Comparison of ENCODE assay signal across 33 cellular contexts in the genomic region with DNA sequence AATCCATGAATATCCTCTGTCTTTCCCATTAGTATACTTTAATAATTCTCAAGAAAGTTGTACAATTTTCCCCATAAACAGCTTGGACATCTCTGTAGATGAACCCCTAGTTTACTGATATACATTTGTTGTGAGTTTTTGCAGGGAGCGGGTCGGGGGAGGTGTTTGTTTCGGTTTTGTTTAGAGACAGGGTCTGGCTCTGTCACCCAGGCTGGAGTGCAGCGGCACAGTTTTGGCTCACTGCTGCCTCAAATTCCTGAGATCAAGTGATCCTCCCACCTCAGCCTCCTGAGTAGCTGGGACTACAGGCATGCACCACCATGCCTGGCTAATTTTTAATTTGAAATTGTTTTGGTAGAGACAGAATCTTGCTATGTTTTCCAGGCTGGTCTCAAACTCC. TPM values are rescaled to one million over a fixed set of nuclear protein-coding genes. Genes with fewer than 3 reads are reported as not detected.
DNase-seq lines count a peak whose midpoint lies in the region; ATAC-seq, FAIRE-seq and TF ChIP-seq lines count a peak whose summit lies in the region.
"Had no signal": no experiment of that assay in that cellular context is flagged by ENCODE, and none has a peak within 500 bp of the region (broad histone marks: within the 10 kb centered on the region; RNA-seq: fewer than 3 reads in every experiment).

No MANE protein-coding gene starts in this region.

- POLR2A ChIA-PET in activated CD4-positive, alpha-beta memory T cell treated with anti-CD3 and anti-CD28 coated beads for 36 hours (lab: Charles Lee), result no interaction called here

- no peak for TF ChIP-seq CTCF in kidney (IDR thresholded peaks at IDR 0.05; ENCODE audit: borderline replicate concordance, extremely low read depth, insufficient read depth)

- H3K36me3 Mint-ChIP-seq in activated CD4-positive, alpha-beta T cell treated with anti-CD3 and anti-CD28 coated beads, Interleukin-2, amount 10 ng/mL, durations not matched to agents 24 days and 14 days (ENCODE audit: low read depth), result no peaks in the 10 kb centered on the region
- no peaks in the 10 kb centered on the region for H3K36me3 Mint-ChIP-seq in IgD-negative memory B cell
- no peaks in the 10 kb centered on the region for H3K36me3 Mint-ChIP-seq in activated CD4-positive, alpha-beta memory T cell treated with anti-CD3 and anti-CD28 coated beads for 36 hours
- no peaks in the 10 kb centered on the region for H3K36me3 Mint-ChIP-seq in natural killer cell treated with Interleukin-12 subunit alpha and Interleukin-12 subunit beta and Interleukin-15 and Interleukin-18, amount 100 ng/mL, for 72 hours
- H3K36me3 Mint-ChIP-seq: CD4-positive, CD25-positive, alpha-beta regulatory T cell; stimulated activated effector memory CD8-positive, alpha-beta T cell treated with anti-CD3 and anti-CD28 coated beads, Interleukin-12 subunit alpha, Interleukin-12 subunit beta, amount 100 ng/mL, for 72 hours had no signal

- peaks cover 16% of the 10 kb centered on the region for H3K27me3 Mint-ChIP-seq in activated CD4-positive, alpha-beta T cell treated with anti-CD3 and anti-CD28 coated beads, Interleukin-2, amount 10 ng/mL, durations not matched to agents 24 days and 14 days
- H3K27me3 Mint-ChIP-seq in IgD-negative memory B cell, result peaks cover 18% of the 10 kb centered on the region
- peaks cover 12% of the 10 kb centered on the region for H3K27me3 Mint-ChIP-seq in activated CD4-positive, alpha-beta memory T cell treated with anti-CD3 and anti-CD28 coated beads for 36 hours
- peaks cover 0 to 3% of the 10 kb centered on the region in 2 donors for H3K27me3 Mint-ChIP-seq in natural killer cell treated with Interleukin-12 subunit alpha and Interleukin-12 subunit beta and Interleukin-15 and Interleukin-18, amount 100 ng/mL, for 72 hours
- H3K27me3 Mint-ChIP-seq: CD4-positive, CD25-positive, alpha-beta regulatory T cell had no signal

- H3K4me1 Mint-ChIP-seq in activated CD4-positive, alpha-beta T cell treated with anti-CD3 and anti-CD28 coated beads, Interleukin-2, amount 10 ng/mL, durations not matched to agents 24 days and 14 days, result peaks cover 6% of the 10 kb centered on the region
- H3K4me1 Mint-ChIP-seq in IgD-negative memory B cell, result peaks cover 22 to 25% (median 24%) of the 10 kb centered on the region in 3 donors
- H3K4me1 Mint-ChIP-seq in activated CD4-positive, alpha-beta memory T cell treated with anti-CD3 and anti-CD28 coated beads for 36 hours (ENCODE audit: low read depth), result peaks cover 5% of the 10 kb centered on the region
- H3K4me1 Mint-ChIP-seq in natural killer cell treated with Interleukin-12 subunit alpha and Interleukin-12 subunit beta and Interleukin-15 and Interleukin-18, amount 100 ng/mL, for 72 hours (ENCODE audit: low read depth in 2 of 2), result peaks cover 4 to 6% of the 10 kb centered on the region in 2 donors

- no peak overlapping the region for H3K4me3 ChIP-seq in kidney (ENCODE audit: low read length in 2 of 2)
- H3K4me3 ChIP-seq: adrenal gland, body of pancreas, lung, mucosa of descending colon, pancreas, spleen, suprapubic skin had no signal

- H3K9me3 ChIP-seq in kidney (ENCODE audit: control insufficient read depth in 1 of 2, low read length in 2 of 2), result no peaks in the 10 kb centered on the region
- H3K9me3 ChIP-seq: adrenal gland, body of pancreas, mucosa of descending colon, pancreas, SK-N-SH, spleen, suprapubic skin had no signal

- intact Hi-C loops in activated CD4-positive, alpha-beta T cell treated with anti-CD3 and anti-CD28 coated beads, Interleukin-2, amount 10 ng/mL, durations not matched to agents 24 days and 14 days (cut with micrococcal nuclease), result loop anchor here (10.0 kb wide), 1 partner anchor 160 kb away; no protein-coding TSS in a partner anchor
- intact Hi-C loops in activated CD4-positive, alpha-beta memory T cell treated with anti-CD3 and anti-CD28 coated beads for 36 hours (cut with micrococcal nuclease), result no loop called here
- intact Hi-C loops in kidney (cut with DNase I), result no loop called here

- no peak overlapping the region for H3K9ac ChIP-seq in kidney (ENCODE audit: low read length in 2 of 2)
- H3K9ac ChIP-seq: SK-N-SH had no signal

- CTCF ChIA-PET in activated CD4-positive, alpha-beta memory T cell treated with anti-CD3 and anti-CD28 coated beads for 36 hours (lab: Charles Lee), result interaction anchor here (2.7 to 5.2 kb wide), 2 partner anchors 11 to 135 kb away, joined by 13 to 44 read pairs; no protein-coding TSS in a partner anchor

- peaks cover 0 to 2% of the 10 kb centered on the region in 2 donors for H3K4me1 ChIP-seq in kidney (ENCODE audit: control insufficient read depth in 1 of 2, insufficient read depth in 1 of 2, low read depth in 1 of 2, low read length in 2 of 2)
- H3K4me1 ChIP-seq: adrenal gland, body of pancreas, pancreas, suprapubic skin had no signal

- no peaks in the 10 kb centered on the region for H3K36me3 ChIP-seq in kidney (ENCODE audit: control insufficient read depth in 1 of 2, insufficient read depth in 2 of 2, low read length in 2 of 2)
- H3K36me3 ChIP-seq: adrenal gland, pancreas, spleen, suprapubic skin had no signal

- FAIRE-seq in frontal cortex (lab: Jason Lieb, UNC) (no peak), kidney (lab: Jason Lieb, UNC) (no peak)
- FAIRE-seq: keratinocyte, pancreas had no signal

- DNase-seq in activated CD4-positive, alpha-beta T cell treated with anti-CD3 and anti-CD28 coated beads, Interleukin-2, amount 10 ng/mL, durations not matched to agents 24 days and 14 days, result peak; percentile 51
- no peak for DNase-seq in activated CD4-positive, alpha-beta T cell treated with anti-CD3 and anti-CD28 coated beads for 1 hour
- DNase-seq in activated CD4-positive, alpha-beta memory T cell treated with anti-CD3 and anti-CD28 coated beads for 36 hours, result peak; percentile 3
- DNase-seq in stimulated activated CD8-positive, alpha-beta memory T cell treated with anti-CD3 and anti-CD28 coated beads, Interleukin-4, amount 100 ng/mL, for 48 hours, result peak; percentile 13
- DNase-seq in frontal cortex (ENCODE audit: low spot score in 2 of 2) (no peak), kidney (no peak)
- DNase-seq in natural killer cell treated with Interleukin-12 subunit alpha and Interleukin-12 subunit beta and Interleukin-15 and Interleukin-18, amount 100 ng/mL, for 72 hours (ENCODE audit: low spot score), result no peak
- DNase-seq: activated CD4-positive, alpha-beta T cell treated with anti-CD3 and anti-CD28 coated beads for 4 hours; activated naive CD4-positive, alpha-beta T cell treated with anti-CD3 and anti-CD28 coated beads for 36 hours; CD4-positive, CD25-positive, alpha-beta regulatory T cell; effector CD4-positive, alpha-beta T cell; EL; IMR-90; mucosa of descending colon; NCI-H1417; NCI-H2029 treated with DMSO at 0.1 percent for 48 hours; NCI-H345; SK-N-SH had no signal

- H3K4me3 Mint-ChIP-seq in activated CD4-positive, alpha-beta T cell treated with anti-CD3 and anti-CD28 coated beads, Interleukin-2, amount 10 ng/mL, durations not matched to agents 24 days and 14 days, result no peak overlapping the region
- peak overlapping the region in 1 of 4 donors; percentile 65 for H3K4me3 Mint-ChIP-seq in IgD-negative memory B cell
- H3K4me3 Mint-ChIP-seq in activated CD4-positive, alpha-beta memory T cell treated with anti-CD3 and anti-CD28 coated beads for 36 hours, result no peak overlapping the region
- H3K4me3 Mint-ChIP-seq in natural killer cell treated with Interleukin-12 subunit alpha and Interleukin-12 subunit beta and Interleukin-15 and Interleukin-18, amount 100 ng/mL, for 72 hours, result no peak overlapping the region
- H3K4me3 Mint-ChIP-seq: activated naive CD4-positive, alpha-beta T cell treated with anti-CD3 and anti-CD28 coated beads for 36 hours; CD4-positive, CD25-positive, alpha-beta regulatory T cell; stimulated activated effector memory CD8-positive, alpha-beta T cell treated with anti-CD3 and anti-CD28 coated beads, Interleukin-12 subunit alpha, Interleukin-12 subunit beta, amount 100 ng/mL, for 72 hours had no signal

- no peak overlapping the region for H3K27ac Mint-ChIP-seq in activated CD4-positive, alpha-beta T cell treated with anti-CD3 and anti-CD28 coated beads, Interleukin-2, amount 10 ng/mL, durations not matched to agents 24 days and 14 days
- H3K27ac Mint-ChIP-seq in IgD-negative memory B cell, result peak overlapping the region in 2 of 3 donors; percentile 16 to 72
- no peak overlapping the region for H3K27ac Mint-ChIP-seq in activated CD4-positive, alpha-beta memory T cell treated with anti-CD3 and anti-CD28 coated beads for 36 hours
- H3K27ac Mint-ChIP-seq in natural killer cell treated with Interleukin-12 subunit alpha and Interleukin-12 subunit beta and Interleukin-15 and Interleukin-18, amount 100 ng/mL, for 72 hours, result no peak overlapping the region
- H3K27ac Mint-ChIP-seq: activated naive CD4-positive, alpha-beta T cell treated with anti-CD3 and anti-CD28 coated beads for 36 hours; CD4-positive, CD25-positive, alpha-beta regulatory T cell; stimulated activated effector memory CD8-positive, alpha-beta T cell treated with anti-CD3 and anti-CD28 coated beads, Interleukin-12 subunit alpha, Interleukin-12 subunit beta, amount 100 ng/mL, for 72 hours had no signal

- no peaks in the 10 kb centered on the region for H3K9me3 Mint-ChIP-seq in activated CD4-positive, alpha-beta T cell treated with anti-CD3 and anti-CD28 coated beads, Interleukin-2, amount 10 ng/mL, durations not matched to agents 24 days and 14 days
- H3K9me3 Mint-ChIP-seq in IgD-negative memory B cell, result no peaks in the 10 kb centered on the region
- H3K9me3 Mint-ChIP-seq in activated CD4-positive, alpha-beta memory T cell treated with anti-CD3 and anti-CD28 coated beads for 36 hours, result no peaks in the 10 kb centered on the region
- H3K9me3 Mint-ChIP-seq in natural killer cell treated with Interleukin-12 subunit alpha and Interleukin-12 subunit beta and Interleukin-15 and Interleukin-18, amount 100 ng/mL, for 72 hours, result no peaks in the 10 kb centered on the region
- H3K9me3 Mint-ChIP-seq: activated naive CD4-positive, alpha-beta T cell treated with anti-CD3 and anti-CD28 coated beads for 36 hours; CD4-positive, CD25-positive, alpha-beta regulatory T cell; stimulated activated effector memory CD8-positive, alpha-beta T cell treated with anti-CD3 and anti-CD28 coated beads, Interleukin-12 subunit alpha, Interleukin-12 subunit beta, amount 100 ng/mL, for 72 hours had no signal

- no peak overlapping the region for H3K27ac ChIP-seq in kidney (ENCODE audit: low read depth in 2 of 2, low read length in 2 of 2)
- H3K27ac ChIP-seq: 22Rv1, adrenal gland, body of pancreas, epithelial cell of prostate, pancreas, suprapubic skin had no signal

- no peak for ATAC-seq in natural killer cell treated with Interleukin-12 subunit alpha and Interleukin-12 subunit beta and Interleukin-15 and Interleukin-18, amount 100 ng/mL, for 72 hours
- ATAC-seq: body of pancreas; mucosa of descending colon; pancreas; stimulated activated effector memory CD8-positive, alpha-beta T cell treated with anti-CD3 and anti-CD28 coated beads, Interleukin-12 subunit alpha, Interleukin-12 subunit beta, amount 100 ng/mL, for 72 hours had no signal

RNA-seq across cellular contexts. Expression of a gene that starts 57.6 kb away (rescaled TPM):
- not detected in 2 replicates for total RNA-seq in activated CD4-positive, alpha-beta T cell treated with anti-CD3 and anti-CD28 coated beads, Interleukin-2, amount 10 ng/mL, durations not matched to agents 24 days and 14 days
- polyA plus RNA-seq in IgD-negative memory B cell, result 195 TPM
- not detected for total RNA-seq in activated CD4-positive, alpha-beta memory T cell treated with anti-CD3 and anti-CD28 coated beads for 36 hours
- total RNA-seq in frontal cortex, result not detected
- 103 TPM for total RNA-seq in kidney
- 1.9 TPM for polyA plus RNA-seq in kidney (ENCODE audit: insufficient read depth, low read depth, low replicate concordance)
- total RNA-seq in natural killer cell treated with Interleukin-12 subunit alpha and Interleukin-12 subunit beta and Interleukin-15 and Interleukin-18, amount 100 ng/mL, for 72 hours, result 1 to 10 TPM in 1 of 2 donors, not detected in 1; 5.4 TPM
- total RNA-seq: activated naive CD4-positive, alpha-beta T cell treated with anti-CD3 and anti-CD28 coated beads for 36 hours; chondrocyte; H4; IMR-90; M059J; suprapubic skin; T-helper 2 cell treated with Interferon-gamma antibody and Interleukin-4, amounts not matched to agents 100 ng/mL and 5 ng/mL, for 36 hours had no signal
- polyA plus RNA-seq: IMR-90, keratinocyte, SK-N-SH had no signal

Comparison
In these comparisons a context has a peak if more than half of its experiments do, and no peak if none do; other contexts are left out.
1. DNase-seq: peak in activated CD4-positive, alpha-beta T cell treated with anti-CD3 and anti-CD28 coated beads, Interleukin-2, amount 10 ng/mL, durations not matched to agents 24 days and 14 days (single experiment), activated CD4-positive, alpha-beta memory T cell treated with anti-CD3 and anti-CD28 coated beads for 36 hours (single experiment) and stimulated activated CD8-positive, alpha-beta memory T cell treated with anti-CD3 and anti-CD28 coated beads, Interleukin-4, amount 100 ng/mL, for 48 hours (single experiment); none in activated CD4-positive, alpha-beta T cell treated with anti-CD3 and anti-CD28 coated beads for 1 hour (single experiment), frontal cortex (0 of 2), kidney (single experiment) and natural killer cell treated with Interleukin-12 subunit alpha and Interleukin-12 subunit beta and Interleukin-15 and Interleukin-18, amount 100 ng/mL, for 72 hours (single experiment).
2. H3K27ac Mint-ChIP-seq: peak in IgD-negative memory B cell (2 of 3); none in activated CD4-positive, alpha-beta T cell treated with anti-CD3 and anti-CD28 coated beads, Interleukin-2, amount 10 ng/mL, durations not matched to agents 24 days and 14 days (single experiment), activated CD4-positive, alpha-beta memory T cell treated with anti-CD3 and anti-CD28 coated beads for 36 hours (single experiment) and natural killer cell treated with Interleukin-12 subunit alpha and Interleukin-12 subunit beta and Interleukin-15 and Interleukin-18, amount 100 ng/mL, for 72 hours (0 of 2).
3. RNA of a gene that starts 57.6 kb away (total RNA-seq): 103 TPM in kidney (single experiment); 5.4 TPM in natural killer cell treated with Interleukin-12 subunit alpha and Interleukin-12 subunit beta and Interleukin-15 and Interleukin-18, amount 100 ng/mL, for 72 hours, not detected in activated CD4-positive, alpha-beta T cell treated with anti-CD3 and anti-CD28 coated beads, Interleukin-2, amount 10 ng/mL, durations not matched to agents 24 days and 14 days, not detected in activated CD4-positive, alpha-beta memory T cell treated with anti-CD3 and anti-CD28 coated beads for 36 hours and not detected in frontal cortex (single experiment); every median in the first group is over 10 times any median in the second.